In genomic region chr3:152768478-152768877, GRCh38 we compare ENCODE assay signal across 20 cellular contexts.
DNase-seq lines count a peak whose midpoint lies in the region; ATAC-seq, FAIRE-seq and TF ChIP-seq lines count a peak whose summit lies in the region.
"Had no signal": no experiment of that assay in that cellular context is flagged by ENCODE, and none has a peak within 500 bp of the region (broad histone marks: within the 10 kb centered on the region; RNA-seq: fewer than 3 reads in every experiment).

No MANE protein-coding gene starts in this region.

- H3K4me1 ChIP-seq in heart left ventricle (peaks cover 0 to 16% (median 0%) of the 10 kb centered on the region in 12 donors), transverse colon (peaks cover 0 to 14% (median 6%) of the 10 kb centered on the region in 4 donors)
- H3K4me1 ChIP-seq: BLaER1 had no signal

- no peak for TF ChIP-seq CTCF in heart left ventricle (IDR thresholded peaks at IDR 0.05)
- TF ChIP-seq CTCF in transverse colon (IDR thresholded peaks at IDR 0.05): no peak

- 51 to 59% (median 57%) methylated on average over 3 of the region's 3 CpGs for WGBS in heart left ventricle, 4 donors
- 62 to 73% methylated on average over 3 of the region's 3 CpGs for WGBS in transverse colon (ENCODE audit: low coverage in 1 of 2), 2 donors

- H3K36me3 ChIP-seq in heart left ventricle (no peaks in the 10 kb centered on the region), transverse colon (no peaks in the 10 kb centered on the region)
- H3K36me3 ChIP-seq: BLaER1 had no signal

- DNase-seq in heart left ventricle (peak in 3 of 5 donors; percentile 7 to 25 (median 19)), cardiac septum (ENCODE audit: low spot score) (no peak), left colon (no peak), mucosa of gallbladder (ENCODE audit: low spot score) (peak; percentile 12), transverse colon (peak; percentile 11), H54 (ENCODE audit: insufficient read length, low spot score) (no peak)
- DNase-seq: Caco-2; CD4-positive, CD25-positive, alpha-beta regulatory T cell; CD8-positive, alpha-beta T cell; DMS153; DND-41; GM23248; H9 had no signal

- TF ChIP-seq POLR2A in heart left ventricle (IDR thresholded peaks at IDR 0.05): no peak
- TF ChIP-seq POLR2A in transverse colon (IDR thresholded peaks at IDR 0.05): no peak
- no peak for TF ChIP-seq POLR2A in H54 (IDR thresholded peaks at IDR 0.05; ENCODE audit: low read depth, low read length)

- no peak for TF ChIP-seq EP300 in transverse colon (IDR thresholded peaks at IDR 0.05; ENCODE audit: low read depth)

- FAIRE-seq in H54 (lab: Jason Lieb, UNC): no peak
- FAIRE-seq: G401.6, GM19239, H1 had no signal

- intact Hi-C loops in heart left ventricle (cut with DNase I) (no loop called here), cardiac septum (cut with DNase I) (no loop called here), left colon (cut with DNase I, micrococcal nuclease) (no loop called here), transverse colon (cut with DNase I; ENCODE audit: low total_unique reads) (no loop called here)

- H3K4me3 ChIP-seq in heart left ventricle (no peak overlapping the region), transverse colon (no peak overlapping the region)
- H3K4me3 ChIP-seq: BLaER1, GM23248 had no signal

- H3K9me3 ChIP-seq in heart left ventricle: peaks cover 0 to 25% (median 5%) of the 10 kb centered on the region in 12 donors
- no peaks in the 10 kb centered on the region for H3K9me3 ChIP-seq in transverse colon
- H3K9me3 ChIP-seq: Caco-2 had no signal

- in situ Hi-C loops in transverse colon (cut with MboI; ENCODE audit: low pct_ligation_motif_present in 1 of 4, low pct_unique_long_range_greater_than_20kb in 1 of 4, low sequenced_read_pairs in 3 of 4): no loop called here

- H3K27me3 ChIP-seq in heart left ventricle (no peaks in the 10 kb centered on the region), transverse colon (no peaks in the 10 kb centered on the region)
- H3K27me3 ChIP-seq: BLaER1 had no signal

- peak overlapping the region in 1 of 12 donors; percentile 64 for H3K27ac ChIP-seq in heart left ventricle
- no peak overlapping the region for H3K27ac ChIP-seq in transverse colon
- H3K27ac ChIP-seq: BLaER1, C4-2B, GM23248 had no signal

- ATAC-seq in heart left ventricle (peak in 3 of 4 donors; percentile 53 to 67 (median 67)), left colon (peak; percentile 77), GM18498 (IDR thresholded peaks at IDR 0.05; ENCODE audit: unreplicated experiment) (no peak)
- ATAC-seq: CD8-positive, alpha-beta T cell; HCT116 had no signal

Comparison
In these comparisons a context has a peak if more than half of its experiments do, and no peak if none do; other contexts are left out.
1. DNase-seq: peak in heart left ventricle (3 of 5), mucosa of gallbladder (single experiment) and transverse colon (single experiment); none in cardiac septum (single experiment), left colon (0 of 2) and H54 (single experiment).